Comparison of ENCODE assay signal across 1 cellular context in the genomic region with DNA sequence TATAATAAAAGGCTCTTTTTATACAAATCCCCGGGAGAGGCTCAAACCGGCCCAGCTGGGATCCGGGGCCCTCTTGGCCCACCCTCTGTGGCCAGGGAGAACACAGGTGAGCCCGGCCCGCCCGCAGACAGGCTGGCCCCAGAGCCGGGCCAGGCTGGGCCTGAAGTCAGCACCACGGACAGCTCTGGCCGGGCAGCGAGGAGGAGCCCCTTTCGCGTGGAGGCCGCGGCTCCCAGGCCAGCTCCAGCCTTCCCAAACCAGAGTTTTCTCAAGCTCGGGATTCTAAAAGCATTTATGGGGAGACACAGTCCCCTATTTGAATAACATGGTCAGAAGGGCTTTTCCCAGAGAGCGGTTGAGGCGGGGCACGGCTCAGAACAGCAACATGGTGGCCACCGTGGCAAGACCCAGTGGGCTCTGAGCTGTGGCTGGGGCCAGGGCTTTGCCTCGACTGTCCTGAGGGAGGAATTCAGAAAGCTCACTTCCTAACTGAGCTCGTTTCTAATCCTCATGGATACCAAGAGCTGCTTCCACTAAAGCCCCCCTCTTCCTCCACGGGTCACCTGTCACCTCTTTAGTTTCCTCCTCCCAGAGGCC.
TF ChIP-seq lines count a peak whose summit lies in the region.

No MANE protein-coding gene starts in this region.

TF ChIP-seq in WTC11, 78 proteins besides CTCF, POLR2A, EP300 and RAD21 (continued from another document):
- TF ChIP-seq ZBTB21 (CRISPR knock-in tag; IDR thresholded peaks at IDR 0.05; ENCODE audit: borderline replicate concordance) (peak; percentile 26; the same call in 1 of the 2 replicates), MYBL2 (CRISPR knock-in tag; IDR thresholded peaks at IDR 0.05) (0 out of 2 replicates have a peak, but pooled peaks have one; percentile 45), CREB1 (CRISPR knock-in tag; IDR thresholded peaks at IDR 0.05) (no peak), FOXJ3 (CRISPR knock-in tag; IDR thresholded peaks at IDR 0.05; ENCODE audit: borderline replicate concordance) (no peak), MAX (CRISPR knock-in tag; IDR thresholded peaks at IDR 0.05) (peak; percentile 37; the same call in 1 of the 2 replicates), OVOL2 (CRISPR knock-in tag; IDR thresholded peaks at IDR 0.05; ENCODE audit: borderline replicate concordance) (no peak), SMAD4 (CRISPR knock-in tag; IDR thresholded peaks at IDR 0.05) (peak; percentile 74; the same call in 1 of the 2 replicates), ZNF121 (CRISPR knock-in tag; IDR thresholded peaks at IDR 0.05) (no peak), E2F1 (CRISPR knock-in tag; IDR thresholded peaks at IDR 0.05) (0 out of 2 replicates have a peak, but pooled peaks have one; percentile 64), TEAD1 (CRISPR knock-in tag; IDR thresholded peaks at IDR 0.05) (peak; percentile 85), FOXK1 (CRISPR knock-in tag; IDR thresholded peaks at IDR 0.05) (peak; percentile 66), ZNF396 (CRISPR knock-in tag; IDR thresholded peaks at IDR 0.05; ENCODE audit: borderline replicate concordance) (no peak), FOXP1 (CRISPR knock-in tag; IDR thresholded peaks at IDR 0.05; ENCODE audit: borderline replicate concordance) (peak; percentile 86; the same call in 1 of the 2 replicates), ZNF219 (CRISPR knock-in tag; IDR thresholded peaks at IDR 0.05; ENCODE audit: borderline replicate concordance) (peak; percentile 84; the same call in 1 of the 2 replicates), TEAD4 (CRISPR knock-in tag; IDR thresholded peaks at IDR 0.05) (peak; percentile 83; the same call in 1 of the 2 replicates), FOXP4 (CRISPR knock-in tag; IDR thresholded peaks at IDR 0.05) (peak; percentile 90), ZNF232 (CRISPR knock-in tag; IDR thresholded peaks at IDR 0.05) (peak; percentile 83; the same call in 1 of the 2 replicates), ESRRA (CRISPR knock-in tag; IDR thresholded peaks at IDR 0.05; ENCODE audit: borderline replicate concordance) (peak; percentile 82; the same call in 1 of the 2 replicates)
- TF ChIP-seq, protein P1, sequence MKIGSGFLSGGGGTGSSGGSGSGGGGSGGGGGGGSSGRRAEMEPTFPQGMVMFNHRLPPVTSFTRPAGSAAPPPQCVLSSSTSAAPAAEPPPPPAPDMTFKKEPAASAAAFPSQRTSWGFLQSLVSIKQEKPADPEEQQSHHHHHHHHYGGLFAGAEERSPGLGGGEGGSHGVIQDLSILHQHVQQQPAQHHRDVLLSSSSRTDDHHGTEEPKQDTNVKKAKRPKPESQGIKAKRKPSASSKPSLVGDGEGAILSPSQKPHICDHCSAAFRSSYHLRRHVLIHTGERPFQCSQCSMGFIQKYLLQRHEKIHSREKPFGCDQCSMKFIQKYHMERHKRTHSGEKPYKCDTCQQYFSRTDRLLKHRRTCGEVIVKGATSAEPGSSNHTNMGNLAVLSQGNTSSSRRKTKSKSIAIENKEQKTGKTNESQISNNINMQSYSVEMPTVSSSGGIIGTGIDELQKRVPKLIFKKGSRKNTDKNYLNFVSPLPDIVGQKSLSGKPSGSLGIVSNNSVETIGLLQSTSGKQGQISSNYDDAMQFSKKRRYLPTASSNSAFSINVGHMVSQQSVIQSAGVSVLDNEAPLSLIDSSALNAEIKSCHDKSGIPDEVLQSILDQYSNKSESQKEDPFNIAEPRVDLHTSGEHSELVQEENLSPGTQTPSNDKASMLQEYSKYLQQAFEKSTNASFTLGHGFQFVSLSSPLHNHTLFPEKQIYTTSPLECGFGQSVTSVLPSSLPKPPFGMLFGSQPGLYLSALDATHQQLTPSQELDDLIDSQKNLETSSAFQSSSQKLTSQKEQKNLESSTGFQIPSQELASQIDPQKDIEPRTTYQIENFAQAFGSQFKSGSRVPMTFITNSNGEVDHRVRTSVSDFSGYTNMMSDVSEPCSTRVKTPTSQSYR (CRISPR knock-in tag; IDR thresholded peaks at IDR 0.05) = peak; percentile 78; the same call in 1 of the 2 replicates
